In the genomic region with DNA sequence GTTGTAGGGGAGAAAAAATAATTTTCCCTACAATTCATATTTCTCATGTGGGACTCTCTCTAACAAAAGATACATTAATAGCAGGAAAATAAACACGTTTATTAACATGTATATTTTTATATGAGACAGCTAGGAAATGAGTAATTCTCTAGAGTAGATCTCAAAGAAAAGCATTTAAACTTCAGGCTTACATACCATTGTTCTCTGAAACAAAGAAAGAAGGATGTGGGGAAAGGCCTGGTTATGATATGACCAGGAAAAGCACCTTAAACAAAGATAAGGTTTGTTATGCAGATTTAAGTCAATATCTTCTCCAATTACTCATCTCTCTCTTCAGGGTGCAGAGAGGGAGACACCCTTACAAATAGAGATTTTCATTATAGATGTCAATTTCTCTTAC, we compare ENCODE assay signal across 17 cellular contexts.
DNase-seq lines count a peak whose midpoint lies in the region; ATAC-seq, FAIRE-seq and TF ChIP-seq lines count a peak whose summit lies in the region.
"Had no signal": no experiment of that assay in that cellular context is flagged by ENCODE, and none has a peak within 500 bp of the region (broad histone marks: within the 10 kb centered on the region; RNA-seq: fewer than 3 reads in every experiment).

No MANE protein-coding gene starts in this region.

- peak; percentile 4 for DNase-seq in SK-MEL-5 (ENCODE audit: low read depth, low spot score)
- DNase-seq in keratinocyte (ENCODE audit: low read depth, low spot score), result peak; percentile 32
- no peak for DNase-seq in LoVo (ENCODE audit: low spot score)
- DNase-seq in lower lobe of right lung, result no peak
- DNase-seq in stimulated activated naive CD4-positive, alpha-beta T cell treated with Interleukin-2 at 50 U/mL for 16 hours (lab: John Stamatoyannopoulos, UW), result no peak
- DNase-seq in superior temporal gyrus (ENCODE audit: extremely low spot score), result no peak
- DNase-seq: activated naive CD8-positive, alpha-beta T cell treated with anti-CD3 and anti-CD28 coated beads for 36 hours; activated T-cell treated with anti-CD3 and anti-CD28 coated beads for 4 hours; DMS79 treated with DMSO at 0.1 percent for 48 hours; NCI-H1417; NCI-H524; Peyer's patch; stimulated activated CD8-positive, alpha-beta memory T cell treated with anti-CD3 and anti-CD28 coated beads, Interleukin-4, amount 100 ng/mL, for 48 hours; tibial artery had no signal

- in situ Hi-C loops in SK-MEL-5 (cut with HindIII; ENCODE audit: low pct_unique_long_range_greater_than_20kb, low sequenced_read_pairs), result no loop called here

- H3K36me3 ChIP-seq in keratinocyte (ENCODE audit: control insufficient read depth in 2 of 2, extremely low read depth in 1 of 2, insufficient read depth in 2 of 2, low read length in 2 of 2) (no peaks in the 10 kb centered on the region), lower lobe of right lung (no peaks in the 10 kb centered on the region)
- H3K36me3 ChIP-seq: Peyer's patch, right atrium auricular region, tibial artery had no signal

- H3K4me3 ChIP-seq in keratinocyte (ENCODE audit: control insufficient read depth in 2 of 3, extremely low read depth in 1 of 3, insufficient read depth in 2 of 3, low read depth in 1 of 3, low read length in 3 of 3), result peak overlapping the region in 1 of 3 experiments; percentile 38
- H3K4me3 ChIP-seq in lower lobe of right lung, result no peak overlapping the region
- H3K4me3 ChIP-seq: Peyer's patch, right atrium auricular region, tibial artery had no signal

- no peak overlapping the region for H3K4me2 ChIP-seq in keratinocyte (ENCODE audit: control insufficient read depth, extremely low read depth, insufficient read depth, low read depth, low read length)

- H3K27ac ChIP-seq in keratinocyte (ENCODE audit: control insufficient read depth, insufficient read depth, low read length) (peak overlapping the region; percentile 45), lower lobe of right lung (no peak overlapping the region)
- H3K27ac ChIP-seq: Peyer's patch, right atrium auricular region, tibial artery had no signal

- dilution Hi-C loops in keratinocyte (cut with MboI; ENCODE audit: extremely low pct_ligation_motif_present, low sequenced_read_pairs), result no loop called here

- no peak for TF ChIP-seq CTCF in keratinocyte (optimal IDR thresholded peaks at IDR 0.05 in 1 of 3, IDR thresholded peaks at IDR 0.05 in 1 of 3, conservative IDR thresholded peaks at IDR 0.05 in 1 of 3; ENCODE audit: extremely low read depth in 1 of 3, insufficient read depth in 2 of 3, low read length in 3 of 3)
- no peak for TF ChIP-seq CTCF in lower lobe of right lung (IDR thresholded peaks at IDR 0.05)

- H3K27me3 ChIP-seq in keratinocyte (ENCODE audit: control insufficient read depth, extremely low read depth, insufficient read depth, low read length) (no peaks in the 10 kb centered on the region), lower lobe of right lung (ENCODE audit: low read depth) (no peaks in the 10 kb centered on the region)
- H3K27me3 ChIP-seq: Peyer's patch, right atrium auricular region, tibial artery had no signal

- no peaks in the 10 kb centered on the region for H3K9me1 ChIP-seq in keratinocyte (ENCODE audit: control insufficient read depth, extremely low read depth, insufficient read depth, low read length)

- H3K9me3 ChIP-seq in keratinocyte (ENCODE audit: control insufficient read depth, low read depth, low read length) (no peaks in the 10 kb centered on the region), lower lobe of right lung (no peaks in the 10 kb centered on the region)
- H3K9me3 ChIP-seq: Peyer's patch, right atrium auricular region, tibial artery had no signal

- no peaks in the 10 kb centered on the region for H4K20me1 ChIP-seq in keratinocyte (ENCODE audit: control insufficient read depth, extremely low read depth, insufficient read depth, low read length)

- no peak overlapping the region for H2AFZ ChIP-seq in keratinocyte (ENCODE audit: control insufficient read depth, low read length)

- peaks cover 22% of the 10 kb centered on the region for H3K4me1 ChIP-seq in keratinocyte (ENCODE audit: control insufficient read depth, extremely low read depth, insufficient read depth, low read length)
- no peaks in the 10 kb centered on the region for H3K4me1 ChIP-seq in lower lobe of right lung
- H3K4me1 ChIP-seq: Peyer's patch had no signal

- peak; percentile 43 for ATAC-seq in GM18502 (IDR thresholded peaks at IDR 0.05; ENCODE audit: poor library complexity, unreplicated experiment)
- ATAC-seq in HG02885 (IDR thresholded peaks at IDR 0.05; ENCODE audit: poor library complexity, unreplicated experiment), result peak; percentile 27
- no peak for ATAC-seq in lower lobe of right lung

- intact Hi-C loops in lower lobe of right lung (cut with DNase I), result no loop called here

- FAIRE-seq in keratinocyte (lab: Jason Lieb, UNC), result peak; percentile 76

- no peak overlapping the region for H3K9ac ChIP-seq in keratinocyte (ENCODE audit: control insufficient read depth, extremely low read depth, insufficient read depth, low read length)

- no peaks in the 10 kb centered on the region for H3K79me2 ChIP-seq in keratinocyte (ENCODE audit: control insufficient read depth, insufficient read depth, low read length)

Comparison
In these comparisons a context has a peak if more than half of its experiments do, and no peak if none do; other contexts are left out.
1. ATAC-seq: peak in GM18502 (single experiment) and HG02885 (single experiment); none in lower lobe of right lung (0 of 2).
2. DNase-seq: peak in SK-MEL-5 (single experiment) and keratinocyte (single experiment); none in LoVo (single experiment), lower lobe of right lung (single experiment), stimulated activated naive CD4-positive, alpha-beta T cell treated with Interleukin-2 at 50 U/mL for 16 hours (single experiment) and superior temporal gyrus (single experiment).